8 cellular contexts compared by ENCODE assay signal in the genomic region with DNA sequence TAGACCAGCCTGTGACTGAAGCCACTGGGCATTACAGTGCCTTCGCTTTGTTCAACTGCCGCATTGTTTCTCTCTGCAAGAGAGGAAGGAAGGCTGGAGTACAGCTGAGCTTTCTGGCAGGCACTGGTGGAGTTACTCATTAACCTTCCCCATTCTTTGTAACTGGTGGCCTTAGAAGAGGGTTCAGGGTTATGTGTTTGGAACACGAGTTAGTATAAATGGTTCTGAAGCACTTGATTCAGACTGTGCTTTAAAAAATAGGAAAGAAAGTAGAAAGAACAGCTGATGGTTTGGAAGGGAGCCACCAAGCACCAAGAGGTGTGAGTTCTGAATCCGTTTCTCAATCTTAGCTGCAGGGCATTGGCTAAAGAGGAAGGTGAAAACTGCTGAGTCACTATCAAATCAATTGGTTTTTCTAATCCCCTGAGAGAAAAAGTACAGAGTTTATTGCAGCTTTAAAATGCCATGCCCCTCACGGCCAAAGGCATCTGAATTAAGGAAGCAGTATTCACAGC.
DNase-seq lines count a peak whose midpoint lies in the region; ATAC-seq, FAIRE-seq and TF ChIP-seq lines count a peak whose summit lies in the region.

No MANE protein-coding gene starts in this region.

- in situ Hi-C loops in GM13977 (cut with MboI; ENCODE audit: low pct_unique_long_range_greater_than_20kb, low sequenced_read_pairs, unreplicated experiment) = no loop called here

- H3K9me3 Mint-ChIP-seq in stimulated activated naive B cell treated with anti-CD40 and anti-IgM and Interleukin-4, amounts not matched to agents 10 μg/mL and 1 μg/mL and 100 μg/mL, for 72 hours = peaks cover 7 to 11% of the 10 kb centered on the region in 2 donors

- peak overlapping the region; percentile 85 for H3K27ac Mint-ChIP-seq in stimulated activated naive B cell treated with anti-CD40 and anti-IgM and Interleukin-4, amounts not matched to agents 10 μg/mL and 1 μg/mL and 100 μg/mL, for 72 hours

- peaks cover 6 to 11% of the 10 kb centered on the region in 2 donors for H3K36me3 Mint-ChIP-seq in stimulated activated naive B cell treated with anti-CD40 and anti-IgM and Interleukin-4, amounts not matched to agents 10 μg/mL and 1 μg/mL and 100 μg/mL, for 72 hours

- H3K4me3 ChIP-seq in NB4 (ENCODE audit: low read depth, low read length) = peak overlapping the region; percentile 35

- H3K4me1 Mint-ChIP-seq in stimulated activated naive B cell treated with anti-CD40 and anti-IgM and Interleukin-4, amounts not matched to agents 10 μg/mL and 1 μg/mL and 100 μg/mL, for 72 hours = peaks cover 11 to 22% of the 10 kb centered on the region in 2 donors

- FAIRE-seq in islet of Langerhans (lab: Jason Lieb, UNC) = peak; percentile 76

- DNase-seq in NB4 (ENCODE audit: low read depth) (peak; percentile 91), brain pericyte (ENCODE audit: low read depth, low spot score) (peak; percentile 47), NCI-H2107 (lab: John Stamatoyannopoulos, UW) (no peak), GM13977 (ENCODE audit: low spot score) (no peak)
- no peak for DNase-seq in stimulated activated naive B cell treated with anti-CD40 and anti-IgM and Interleukin-4, amounts not matched to agents 10 μg/mL and 1 μg/mL and 100 μg/mL, for 72 hours

- no peak for TF ChIP-seq POLR2A in NB4 (IDR thresholded peaks at IDR 0.05; ENCODE audit: extremely low read depth, insufficient read length)

- H3K4me3 Mint-ChIP-seq in stimulated activated naive B cell treated with anti-CD40 and anti-IgM and Interleukin-4, amounts not matched to agents 10 μg/mL and 1 μg/mL and 100 μg/mL, for 72 hours = peak overlapping the region; percentile 30 to 64

- peaks cover 9% of the 10 kb centered on the region in 2 donors for H3K27me3 Mint-ChIP-seq in stimulated activated naive B cell treated with anti-CD40 and anti-IgM and Interleukin-4, amounts not matched to agents 10 μg/mL and 1 μg/mL and 100 μg/mL, for 72 hours

- no peak for TF ChIP-seq CTCF in NB4 (IDR thresholded peaks at IDR 0.05; ENCODE audit: low read depth, low read length)
- TF ChIP-seq CTCF in GM13977 (IDR thresholded peaks at IDR 0.05; ENCODE audit: extremely low read depth, insufficient read depth, missing control alignments) = no peak

- ATAC-seq in GM18498 (IDR thresholded peaks at IDR 0.05; ENCODE audit: unreplicated experiment) (peak; percentile 89), HG02623 (IDR thresholded peaks at IDR 0.05; ENCODE audit: unreplicated experiment) (peak; percentile 93)
- peak; percentile 71 to 77 for ATAC-seq in stimulated activated naive B cell treated with anti-CD40 and anti-IgM and Interleukin-4, amounts not matched to agents 10 μg/mL and 1 μg/mL and 100 μg/mL, for 72 hours (replicated peaks)

Comparison
In these comparisons a context has a peak if more than half of its experiments do, and no peak if none do; other contexts are left out.
1. DNase-seq: peak in NB4 (single experiment) and brain pericyte (single experiment); none in stimulated activated naive B cell treated with anti-CD40 and anti-IgM and Interleukin-4, amounts not matched to agents 10 μg/mL and 1 μg/mL and 100 μg/mL, for 72 hours (single experiment), NCI-H2107 (single experiment) and GM13977 (single experiment).
2. Peak in every context shown above with its lines, with median percentiles within 50 percentile points of each other: ATAC-seq.